ENCODE assay signal across 10 cellular contexts in the genomic region with DNA sequence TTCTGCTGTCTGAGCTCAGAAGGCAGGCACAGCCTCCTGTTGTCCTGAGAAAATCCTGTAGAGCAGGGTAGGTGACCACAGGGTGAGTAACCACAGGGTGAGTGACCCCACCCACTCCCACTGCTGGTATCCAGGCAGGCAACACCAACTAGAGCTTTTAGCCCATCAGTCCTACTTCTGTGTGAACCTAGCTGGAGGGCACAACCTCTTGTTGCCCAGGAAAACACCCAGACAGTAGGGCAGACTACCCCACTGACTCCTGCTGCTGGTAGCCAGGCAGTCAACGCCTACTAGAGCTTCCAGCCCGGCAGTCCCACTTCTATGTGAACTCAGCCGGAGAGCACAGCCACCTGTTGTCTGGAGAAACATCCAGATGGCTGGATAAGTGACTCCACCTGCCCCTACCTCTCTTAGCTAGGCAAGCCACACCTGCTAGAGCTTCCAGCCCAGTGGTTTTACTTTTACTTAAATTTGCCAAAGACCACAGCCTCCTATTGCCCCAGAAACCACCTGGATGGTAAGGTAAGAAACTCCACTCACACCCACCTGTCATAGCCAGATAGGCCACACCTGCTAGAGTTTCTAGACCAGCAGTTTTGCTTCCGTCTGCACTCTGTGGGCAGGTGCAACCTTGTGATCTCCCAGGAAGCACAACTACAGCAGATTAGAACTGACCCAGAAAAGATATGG.
DNase-seq lines count a peak whose midpoint lies in the region; ATAC-seq and TF ChIP-seq lines count a peak whose summit lies in the region.
"Had no signal": no experiment of that assay in that cellular context is flagged by ENCODE, and none has a peak within 500 bp of the region (broad histone marks: within the 10 kb centered on the region; RNA-seq: fewer than 3 reads in every experiment).

No MANE protein-coding gene starts in this region.

- no peak for TF ChIP-seq POLR2A in stomach (IDR thresholded peaks at IDR 0.05)

- peaks cover 0 to 13% (median 7%) of the 10 kb centered on the region in 4 donors for H3K4me1 ChIP-seq in stomach

- no peak for TF ChIP-seq EP300 in stomach (IDR thresholded peaks at IDR 0.05)

- no peak overlapping the region for H3K4me3 ChIP-seq in epithelial cell of esophagus (ENCODE audit: low read length)
- H3K4me3 ChIP-seq in stomach = no peak overlapping the region
- H3K4me3 ChIP-seq: heart right ventricle had no signal

- H3K9me3 ChIP-seq in stomach = no peaks in the 10 kb centered on the region
- H3K9me3 ChIP-seq: heart right ventricle had no signal

- no peak for ATAC-seq in GM18519 (IDR thresholded peaks at IDR 0.05; ENCODE audit: low FRiP score, unreplicated experiment)
- ATAC-seq in GM18517 (IDR thresholded peaks at IDR 0.05; ENCODE audit: unreplicated experiment) = no peak
- ATAC-seq: natural killer cell had no signal

- no peaks in the 10 kb centered on the region for H3K27me3 ChIP-seq in stomach
- H3K27me3 ChIP-seq: heart right ventricle had no signal

- 70 to 95% (median 79%) methylated on average over 3 to 4 of the region's 4 CpGs for WGBS in stomach, 5 donors

- intact Hi-C loops in stomach (cut with DNase I; ENCODE audit: low total_unique reads) = no loop called here

- TF ChIP-seq CTCF in epithelial cell of esophagus (IDR thresholded peaks at IDR 0.05; ENCODE audit: insufficient read depth, low read depth, low read length, missing control alignments) = no peak
- no peak for TF ChIP-seq CTCF in stomach (IDR thresholded peaks at IDR 0.05)

- H3K27ac ChIP-seq in stomach = peak overlapping the region in 3 of 5 donors; percentile 30 to 69 (median 48)
- H3K27ac ChIP-seq: heart right ventricle had no signal

- DNase-seq in HPDE6-E6E7 (ENCODE audit: extremely low spot score) (peak; percentile 84), NCI-H510A (lab: John Stamatoyannopoulos, UW) (peak; percentile 93), epithelial cell of esophagus (ENCODE audit: low read depth) (peak; percentile 93), stomach (peak; percentile 38), cerebellar nuclear complex (lab: John Stamatoyannopoulos, UW) (no peak)
- DNase-seq: heart right ventricle; natural killer cell; stimulated activated CD4-positive, alpha-beta T cell treated with anti-CD3 and anti-CD28 coated beads, Interleukin-2, amount 100 ng/mL, for 24 hours had no signal

- no peaks in the 10 kb centered on the region for H3K36me3 ChIP-seq in stomach
- H3K36me3 ChIP-seq: heart right ventricle had no signal

Comparison
In these comparisons a context has a peak if more than half of its experiments do, and no peak if none do; other contexts are left out.
1. DNase-seq: peak in HPDE6-E6E7 (single experiment), NCI-H510A (single experiment), epithelial cell of esophagus (single experiment) and stomach (single experiment); none in cerebellar nuclear complex (0 of 2).